In the genomic region with DNA sequence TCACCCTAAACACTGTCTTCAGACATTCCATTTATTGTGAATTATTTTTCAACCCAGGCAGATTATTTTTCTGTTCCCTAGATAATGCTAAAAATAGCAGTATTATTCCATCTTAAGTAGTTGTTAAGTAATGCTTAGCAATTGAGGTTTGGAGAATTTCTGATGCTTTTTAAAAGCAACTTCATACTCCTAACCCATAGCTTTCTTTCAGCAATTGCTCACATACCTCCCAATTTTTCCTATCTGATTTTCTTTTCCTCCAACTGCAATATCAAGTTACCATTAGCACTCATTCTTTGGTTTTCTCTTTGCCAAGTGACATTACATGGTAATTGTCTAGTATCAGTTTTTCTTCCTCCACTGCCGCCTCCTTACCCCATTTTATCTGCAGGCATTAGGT, we compare ENCODE assay signal across 1 cellular context.
TF ChIP-seq lines count a peak whose summit lies in the region.

No MANE protein-coding gene starts in this region.

TF ChIP-seq in HepG2, 621 proteins besides CTCF, POLR2A, EP300 and RAD21 (continued from another document):
- TF ChIP-seq, protein P1, sequence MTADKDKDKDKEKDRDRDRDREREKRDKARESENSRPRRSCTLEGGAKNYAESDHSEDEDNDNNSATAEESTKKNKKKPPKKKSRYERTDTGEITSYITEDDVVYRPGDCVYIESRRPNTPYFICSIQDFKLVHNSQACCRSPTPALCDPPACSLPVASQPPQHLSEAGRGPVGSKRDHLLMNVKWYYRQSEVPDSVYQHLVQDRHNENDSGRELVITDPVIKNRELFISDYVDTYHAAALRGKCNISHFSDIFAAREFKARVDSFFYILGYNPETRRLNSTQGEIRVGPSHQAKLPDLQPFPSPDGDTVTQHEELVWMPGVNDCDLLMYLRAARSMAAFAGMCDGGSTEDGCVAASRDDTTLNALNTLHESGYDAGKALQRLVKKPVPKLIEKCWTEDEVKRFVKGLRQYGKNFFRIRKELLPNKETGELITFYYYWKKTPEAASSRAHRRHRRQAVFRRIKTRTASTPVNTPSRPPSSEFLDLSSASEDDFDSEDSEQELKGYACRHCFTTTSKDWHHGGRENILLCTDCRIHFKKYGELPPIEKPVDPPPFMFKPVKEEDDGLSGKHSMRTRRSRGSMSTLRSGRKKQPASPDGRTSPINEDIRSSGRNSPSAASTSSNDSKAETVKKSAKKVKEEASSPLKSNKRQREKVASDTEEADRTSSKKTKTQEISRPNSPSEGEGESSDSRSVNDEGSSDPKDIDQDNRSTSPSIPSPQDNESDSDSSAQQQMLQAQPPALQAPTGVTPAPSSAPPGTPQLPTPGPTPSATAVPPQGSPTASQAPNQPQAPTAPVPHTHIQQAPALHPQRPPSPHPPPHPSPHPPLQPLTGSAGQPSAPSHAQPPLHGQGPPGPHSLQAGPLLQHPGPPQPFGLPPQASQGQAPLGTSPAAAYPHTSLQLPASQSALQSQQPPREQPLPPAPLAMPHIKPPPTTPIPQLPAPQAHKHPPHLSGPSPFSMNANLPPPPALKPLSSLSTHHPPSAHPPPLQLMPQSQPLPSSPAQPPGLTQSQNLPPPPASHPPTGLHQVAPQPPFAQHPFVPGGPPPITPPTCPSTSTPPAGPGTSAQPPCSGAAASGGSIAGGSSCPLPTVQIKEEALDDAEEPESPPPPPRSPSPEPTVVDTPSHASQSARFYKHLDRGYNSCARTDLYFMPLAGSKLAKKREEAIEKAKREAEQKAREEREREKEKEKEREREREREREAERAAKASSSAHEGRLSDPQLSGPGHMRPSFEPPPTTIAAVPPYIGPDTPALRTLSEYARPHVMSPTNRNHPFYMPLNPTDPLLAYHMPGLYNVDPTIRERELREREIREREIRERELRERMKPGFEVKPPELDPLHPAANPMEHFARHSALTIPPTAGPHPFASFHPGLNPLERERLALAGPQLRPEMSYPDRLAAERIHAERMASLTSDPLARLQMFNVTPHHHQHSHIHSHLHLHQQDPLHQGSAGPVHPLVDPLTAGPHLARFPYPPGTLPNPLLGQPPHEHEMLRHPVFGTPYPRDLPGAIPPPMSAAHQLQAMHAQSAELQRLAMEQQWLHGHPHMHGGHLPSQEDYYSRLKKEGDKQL (CRISPR knock-in tag; IDR thresholded peaks at IDR 0.05; ENCODE audit: low read depth), result no peak
